Comparison of ENCODE assay signal across 22 cellular contexts in genomic region chr6:18600236-18600635, GRCh38.
A peak's percentile ranks its signal among the peaks of the same experiment; 100 is the strongest.
DNase-seq lines count a peak whose midpoint lies in the region.
"Had no signal": no experiment of that assay in that cellular context is flagged by ENCODE, and none has a peak within 500 bp of the region (broad histone marks: within the 10 kb centered on the region; RNA-seq: fewer than 3 reads in every experiment).

No MANE protein-coding gene starts in this region.

- H3K27me3 ChIP-seq in neuronal stem cell (ENCODE audit: control insufficient read depth in 3 of 3, insufficient read depth in 3 of 3, low read depth in 1 of 3, low read length in 3 of 3): no peaks in the 10 kb centered on the region
- H3K27me3 ChIP-seq: BE2C had no signal

- H3K14ac ChIP-seq in neuronal stem cell (ENCODE audit: low read length): no peak overlapping the region

- no peak overlapping the region for H3K4me3 Mint-ChIP-seq in immature natural killer cell
- H3K4me3 Mint-ChIP-seq: H9, HFFc6 had no signal

- no peak overlapping the region for H3K18ac ChIP-seq in neuronal stem cell (ENCODE audit: low read length)

- H3K4me1 Mint-ChIP-seq in immature natural killer cell: no peaks in the 10 kb centered on the region

- H3K27me3 Mint-ChIP-seq in immature natural killer cell (ENCODE audit: low read depth in 3 of 3): peaks cover 0 to 5% (median 3%) of the 10 kb centered on the region in 3 donors

- no peaks in the 10 kb centered on the region for H3K79me1 ChIP-seq in neuronal stem cell (ENCODE audit: low read depth, low read length)

- H3K27ac ChIP-seq in SK-N-MC (0 out of 2 replicates have a peak overlapping the region, but pooled peaks have one; percentile 11), neuronal stem cell (replicated peaks; ENCODE audit: low read length) (no peak overlapping the region)
- H3K27ac ChIP-seq: A549 had no signal

- H2AK5ac ChIP-seq in neuronal stem cell (ENCODE audit: low read depth, low read length): no peak overlapping the region

- no peak overlapping the region for H3K4me2 ChIP-seq in neuronal stem cell (ENCODE audit: insufficient read depth, low read length, poor library complexity, severe bottlenecking)
- H3K4me2 ChIP-seq: A549, SK-N-SH had no signal

- H2BK5ac ChIP-seq in neuronal stem cell (ENCODE audit: low read length): no peak overlapping the region

- no CpG with 5 or more reads among the region's 4 CpGs for WGBS in neuronal stem cell (ENCODE audit: extremely low coverage in 2 of 2, insufficient read length in 2 of 2, insufficient replicate concordance in 1 of 2), 2 donors

- no peak overlapping the region for H3K4ac ChIP-seq in neuronal stem cell (ENCODE audit: low read length)

- no peaks in the 10 kb centered on the region for H3K9me3 ChIP-seq in SK-N-MC (ENCODE audit: low read depth, low read length)
- H3K9me3 ChIP-seq in neuronal stem cell (replicated peaks in 1 of 2; ENCODE audit: control insufficient read depth in 2 of 2, insufficient read depth in 1 of 2, low read depth in 1 of 2, low read length in 2 of 2): no peaks in the 10 kb centered on the region
- H3K9me3 ChIP-seq: A549, BE2C, SK-N-SH had no signal

- H3K9ac ChIP-seq in SK-N-MC (ENCODE audit: insufficient read length): no peak overlapping the region
- no peak overlapping the region for H3K9ac ChIP-seq in neuronal stem cell (ENCODE audit: low read depth, low read length, poor library complexity)
- H3K9ac ChIP-seq: SK-N-SH had no signal

- H2BK120ac ChIP-seq in neuronal stem cell (ENCODE audit: low read depth, low read length): no peak overlapping the region

- no peaks in the 10 kb centered on the region for H3K9me3 Mint-ChIP-seq in immature natural killer cell
- H3K9me3 Mint-ChIP-seq: H9, HFFc6 had no signal

- no peak overlapping the region for H2BK15ac ChIP-seq in neuronal stem cell (ENCODE audit: low read length)

- no peaks in the 10 kb centered on the region for H3K36me3 Mint-ChIP-seq in immature natural killer cell

- H2BK12ac ChIP-seq in neuronal stem cell (ENCODE audit: low read length): no peak overlapping the region

- no peaks in the 10 kb centered on the region for H3K4me1 ChIP-seq in neuronal stem cell (ENCODE audit: control insufficient read depth in 2 of 2, insufficient read depth in 1 of 2, low read depth in 1 of 2, low read length in 2 of 2)
- H3K4me1 ChIP-seq: A549, BE2C had no signal

- no peak overlapping the region for H4K8ac ChIP-seq in neuronal stem cell (ENCODE audit: low read depth, low read length)

- no peak overlapping the region for H3K27ac Mint-ChIP-seq in immature natural killer cell
- H3K27ac Mint-ChIP-seq: H9, HFFc6 had no signal

- H4K91ac ChIP-seq in neuronal stem cell (ENCODE audit: low read depth, low read length, poor library complexity): no peak overlapping the region

- DNase-seq in NCI-H69 (lab: John Stamatoyannopoulos, UW) (peak; percentile 8), SK-N-MC (ENCODE audit: low read depth, low spot score) (no peak), iPS-NIHi7 (ENCODE audit: extremely low spot score) (peak; percentile 16), neuronal stem cell (ENCODE audit: low spot score) (no peak), SW480 (ENCODE audit: low spot score) (no peak), immature natural killer cell (no peak), DMS153 (lab: John Stamatoyannopoulos, UW) (no peak)
- DNase-seq: BE2C, DMS79, H9, HFFc6, KBM-7, NCI-H1092, NCI-H1436, NCI-H2029, NCI-H226, NCI-H524, PC-3, RPMI8226, SHP77, SK-N-SH had no signal

- H3K4me3 ChIP-seq in SK-N-MC (no peak overlapping the region), neuronal stem cell (ENCODE audit: low read length in 2 of 2) (no peak overlapping the region)
- H3K4me3 ChIP-seq: A549 had no signal

- H3K23ac ChIP-seq in neuronal stem cell (ENCODE audit: low read depth, low read length, poor library complexity): no peak overlapping the region

- H3K36me3 ChIP-seq in SK-N-MC (ENCODE audit: insufficient read depth, low read length): no peaks in the 10 kb centered on the region
- no peaks in the 10 kb centered on the region for H3K36me3 ChIP-seq in neuronal stem cell (replicated peaks in 1 of 2; ENCODE audit: control insufficient read depth in 2 of 2, insufficient read depth in 2 of 2, low read length in 2 of 2)
- H3K36me3 ChIP-seq: BE2C had no signal

- peak overlapping the region; percentile 18 for H2AFZ ChIP-seq in neuronal stem cell (ENCODE audit: low read length)

Comparison
In these comparisons a context has a peak if more than half of its experiments do, and no peak if none do; other contexts are left out.
1. DNase-seq: peak in NCI-H69 (single experiment) and iPS-NIHi7 (single experiment); none in SK-N-MC (single experiment), neuronal stem cell (single experiment), SW480 (single experiment), immature natural killer cell (0 of 3) and DMS153 (single experiment).